8 cellular contexts compared by ENCODE assay signal in the genomic region with DNA sequence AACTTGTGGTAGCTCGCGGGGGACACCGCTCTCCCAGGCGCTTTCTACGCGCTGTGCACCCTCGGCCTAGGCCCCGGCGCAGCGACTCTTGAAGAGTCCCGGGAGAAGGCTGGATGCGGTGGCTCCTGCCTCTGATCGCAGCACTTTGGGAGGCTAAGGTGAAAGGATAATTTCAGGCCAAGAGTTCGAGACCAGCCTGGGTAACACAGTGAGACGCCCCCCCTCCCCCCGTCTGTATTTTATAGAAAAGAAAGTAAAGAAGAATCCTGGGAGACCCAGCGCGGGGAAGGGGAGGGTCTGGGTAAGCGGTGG. TPM values are rescaled to one million over a fixed set of nuclear protein-coding genes. Genes with fewer than 3 reads are reported as not detected.
A peak's percentile ranks its signal among the peaks of the same experiment; 100 is the strongest.
DNase-seq lines count a peak whose midpoint lies in the region; ATAC-seq, FAIRE-seq and TF ChIP-seq lines count a peak whose summit lies in the region.

No MANE protein-coding gene starts in this region.

- H3K4me3 ChIP-seq in bronchial epithelial cell (ENCODE audit: low read depth, low read length) (peak overlapping the region; percentile 47), mesodermal cell (ENCODE audit: extremely low read depth, insufficient read depth, low read length, poor library complexity, severe bottlenecking) (peak overlapping the region; percentile 46), upper lobe of left lung (peak overlapping the region; percentile 62 to 91 (median 68))

- H3K4me1 ChIP-seq in mesodermal cell (ENCODE audit: control insufficient read depth, insufficient read depth, low read length, poor library complexity, severe bottlenecking), result peaks cover 2% of the 10 kb centered on the region
- H3K4me1 ChIP-seq in upper lobe of left lung, result peaks cover 10 to 47% (median 25%) of the 10 kb centered on the region in 4 donors

- DNase-seq in activated naive CD4-positive, alpha-beta T cell treated with anti-CD3 and anti-CD28 coated beads for 36 hours, result no peak
- no peak for DNase-seq in activated naive CD4-positive, alpha-beta T cell (lab: John Stamatoyannopoulos, UW)
- no peak for DNase-seq in bronchial epithelial cell (ENCODE audit: low read depth)
- no peak for DNase-seq in upper lobe of left lung
- DNase-seq in COLO829 (ENCODE audit: low spot score), result no peak

- CTCF ChIA-PET in activated naive CD4-positive, alpha-beta T cell treated with anti-CD3 and anti-CD28 coated beads for 36 hours (lab: Charles Lee), result no interaction called here

- intact Hi-C loops in activated naive CD4-positive, alpha-beta T cell treated with anti-CD3 and anti-CD28 coated beads for 36 hours (cut with micrococcal nuclease), result loop anchor here (1.0 to 2.0 kb wide), 3 partner anchors 15 to 98 kb away; a partner anchor contains a TSS

- TF ChIP-seq EP300 in upper lobe of left lung (IDR thresholded peaks at IDR 0.05), result no peak

- H3K9me3 Mint-ChIP-seq in activated naive CD4-positive, alpha-beta T cell treated with anti-CD3 and anti-CD28 coated beads for 36 hours, result no peaks in the 10 kb centered on the region

- H3K36me3 ChIP-seq in bronchial epithelial cell (ENCODE audit: control insufficient read depth, insufficient read depth, low read length) (no peaks in the 10 kb centered on the region), mesodermal cell (ENCODE audit: control insufficient read depth, insufficient read depth, low read length) (no peaks in the 10 kb centered on the region), upper lobe of left lung (no peaks in the 10 kb centered on the region)

- H3K27me3 Mint-ChIP-seq in activated naive CD4-positive, alpha-beta T cell treated with anti-CD3 and anti-CD28 coated beads for 36 hours (ENCODE audit: low read depth), result no peaks in the 10 kb centered on the region

- TF ChIP-seq CTCF in bronchial epithelial cell (IDR thresholded peaks at IDR 0.05; ENCODE audit: insufficient read depth, low read length, severe bottlenecking) (no peak), upper lobe of left lung (IDR thresholded peaks at IDR 0.05) (no peak)

- peak overlapping the region; percentile 24 for H3K27ac Mint-ChIP-seq in activated naive CD4-positive, alpha-beta T cell treated with anti-CD3 and anti-CD28 coated beads for 36 hours

- no peak for FAIRE-seq in bronchial epithelial cell (lab: Jason Lieb, UNC)

- H3K36me3 Mint-ChIP-seq in activated naive CD4-positive, alpha-beta T cell treated with anti-CD3 and anti-CD28 coated beads for 36 hours (ENCODE audit: low read depth), result no peaks in the 10 kb centered on the region

- H3K4me3 Mint-ChIP-seq in activated naive CD4-positive, alpha-beta T cell treated with anti-CD3 and anti-CD28 coated beads for 36 hours, result peak overlapping the region; percentile 79

- WGBS in mesodermal cell (ENCODE audit: insufficient coverage in 2 of 2), 2 experiments, result 0 to 4% methylated on average over 8 to 10 of the region's 19 CpGs
- 9 to 10% methylated on average over 13 to 18 of the region's 19 CpGs for WGBS in upper lobe of left lung, 2 donors

- peaks cover 4% of the 10 kb centered on the region for H3K27me3 ChIP-seq in bronchial epithelial cell (ENCODE audit: control insufficient read depth, insufficient read depth, low read length)
- peaks cover 0 to 14% (median 8%) of the 10 kb centered on the region in 4 donors for H3K27me3 ChIP-seq in upper lobe of left lung

- peaks cover 28% of the 10 kb centered on the region for H3K4me1 Mint-ChIP-seq in activated naive CD4-positive, alpha-beta T cell treated with anti-CD3 and anti-CD28 coated beads for 36 hours (ENCODE audit: low read depth)

- H3K9me3 ChIP-seq in mesodermal cell (ENCODE audit: control insufficient read depth, low read length) (no peaks in the 10 kb centered on the region), upper lobe of left lung (no peaks in the 10 kb centered on the region)

- TF ChIP-seq POLR2A in upper lobe of left lung (IDR thresholded peaks at IDR 0.05), result no peak

- no peak for ATAC-seq in upper lobe of left lung (ENCODE audit: low FRiP score in 2 of 2)
- ATAC-seq in GM18511 (IDR thresholded peaks at IDR 0.05; ENCODE audit: unreplicated experiment), result no peak
- ATAC-seq in GM19035 (IDR thresholded peaks at IDR 0.05; ENCODE audit: unreplicated experiment), result no peak

- H3K27ac ChIP-seq in mesodermal cell (ENCODE audit: low read depth, low read length, severe bottlenecking), result no peak overlapping the region
- H3K27ac ChIP-seq in upper lobe of left lung, result peak overlapping the region; percentile 78 to 86 (median 86)

RNA-seq across cellular contexts. Expression of a gene that starts 0.4 kb away (rescaled TPM):
- total RNA-seq in activated naive CD4-positive, alpha-beta T cell treated with anti-CD3 and anti-CD28 coated beads for 36 hours, result under 1 TPM; 0.25 to 0.41 TPM
- total RNA-seq in bronchial epithelial cell (3.3 and 13.7 TPM in 2 replicates), upper lobe of left lung (100 to 1,000 TPM in 4 of 6 donors, 10 to 100 TPM in 2; 38.8 to 184 (median 114) TPM)
- 3.4 TPM for polyA plus RNA-seq in mesodermal cell (2013, experiment 1 of 2)
- polyA plus RNA-seq in mesodermal cell (2013, experiment 2 of 2), result 3.1 TPM

RNA-seq across cellular contexts. Expression of a gene that starts 39.8 kb away (rescaled TPM):
- 10 to 100 TPM; 11.0 to 11.2 TPM for total RNA-seq in activated naive CD4-positive, alpha-beta T cell treated with anti-CD3 and anti-CD28 coated beads for 36 hours
- 63.8 and 71.3 TPM in 2 replicates for total RNA-seq in bronchial epithelial cell
- polyA plus RNA-seq in mesodermal cell (2013, experiment 1 of 2), result 71.3 TPM
- 71.8 TPM for polyA plus RNA-seq in mesodermal cell (2013, experiment 2 of 2)
- 10 to 100 TPM; 18.9 to 74.9 (median 54.2) TPM for total RNA-seq in upper lobe of left lung
